Comparison of ENCODE assay signal across 26 cellular contexts in the genomic region with DNA sequence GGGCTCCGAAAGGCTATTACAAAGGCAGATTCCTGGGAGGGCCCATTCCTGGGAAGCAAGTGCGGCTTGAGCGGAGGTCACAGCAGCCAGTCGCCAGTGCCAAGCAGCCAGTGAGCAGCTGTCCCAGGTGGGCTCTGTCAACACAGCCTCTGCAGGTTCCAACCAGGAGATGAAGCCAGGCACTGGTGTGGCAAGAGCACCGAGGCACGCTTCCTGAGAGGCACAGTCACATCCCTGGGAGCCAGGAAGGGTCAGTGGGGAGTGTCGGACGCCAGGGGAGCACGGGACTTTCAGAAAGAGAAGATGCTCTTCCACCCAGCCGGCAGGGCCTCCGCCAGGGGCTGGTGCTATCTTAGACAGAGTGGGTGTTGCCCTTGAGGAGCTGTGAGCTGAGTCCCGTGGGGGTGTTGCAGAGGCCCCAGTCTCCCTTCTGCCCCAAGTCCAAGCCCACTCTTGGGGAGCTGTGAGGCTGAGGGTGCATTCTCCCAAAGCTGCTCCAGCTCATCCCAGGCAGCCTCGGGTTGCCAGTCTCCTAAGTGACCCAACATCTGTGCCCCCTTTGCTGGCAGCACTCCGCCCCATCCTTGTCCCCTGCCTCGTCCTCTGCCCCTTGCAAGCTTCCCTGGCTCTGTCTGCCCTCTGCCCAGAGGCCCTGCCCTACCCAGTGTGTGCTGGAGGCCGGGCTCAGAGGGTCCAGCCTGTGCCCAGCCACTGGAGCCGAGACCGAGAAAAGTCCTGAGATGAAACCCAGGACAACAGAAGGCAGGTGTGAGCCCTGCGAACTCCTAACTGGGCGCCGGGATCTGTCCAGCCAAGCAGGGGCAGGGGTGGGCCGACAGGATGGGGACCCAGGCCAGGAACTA. TPM values are rescaled to one million over a fixed set of nuclear protein-coding genes. Genes with fewer than 3 reads are reported as not detected.
"Had no signal": no experiment of that assay in that cellular context is flagged by ENCODE, and none has a peak within 500 bp of the region (broad histone marks: within the 10 kb centered on the region; RNA-seq: fewer than 3 reads in every experiment).

No MANE protein-coding gene starts in this region.

- H3K9me3 ChIP-seq: adrenal gland had no signal

- H3K4me3 ChIP-seq: adrenal gland had no signal

- DNase-seq: activated CD4-positive, alpha-beta memory T cell treated with anti-CD3 and anti-CD28 coated beads for 36 hours; activated CD4-positive, alpha-beta T cell treated with anti-CD3 and anti-CD28 coated beads, Interleukin-2, amount 10 ng/mL, durations not matched to agents 7 days and 5 days; activated CD4-positive, CD25-positive, alpha-beta regulatory T cell treated with anti-CD3 and anti-CD28 coated beads, Interleukin-2, amount 50 U/mL, for 72 hours; activated gamma-delta T cell treated with Interleukin-2 at 50 U/mL for 16 hours; activated naive CD4-positive, alpha-beta T cell treated with anti-CD3 and anti-CD28 coated beads, Interleukin-2, amount 50 U/mL, for 16 hours; activated naive CD8-positive, alpha-beta T cell treated with anti-CD3 and anti-CD28 coated beads, Interleukin-2, amount 10 ng/mL, durations not matched to agents 7 days and 5 days; activated T-cell treated with anti-CD3 and anti-CD28 coated beads for 4 hours; activated T-cell treated with anti-CD3 and anti-CD28 coated beads, Interleukin-2, amount 50 U/mL, for 72 hours; adrenal gland; anterior cingulate cortex; caudate nucleus; Karpas-422; MM.1S; NCI-H1105 treated with DMSO at 0.1 percent for 48 hours; NCI-H1436 treated with DMSO at 0.1 percent for 48 hours; NCI-H187; NCI-H2081; NCI-H446; NCI-H524; SHP77 treated with DMSO at 0.1 percent for 48 hours; T-helper 17 cell; T-helper 9 cell had no signal

- H3K27ac ChIP-seq: adrenal gland had no signal

- H3K27me3 ChIP-seq: adrenal gland had no signal

- ATAC-seq: activated T-cell treated with anti-CD3 and anti-CD28 coated beads, Interleukin-2, amount 50 U/mL, for 72 hours; T-helper 17 cell; WTC11 had no signal

- FAIRE-seq: RCC 7860 had no signal

RNA-seq across cellular contexts. Expression of a gene that starts 51.9 kb away (rescaled TPM):
- total RNA-seq: activated T-helper 2 cell treated with anti-CD3 and anti-CD28 coated beads, Interferon-gamma antibody, Interleukin-2, Interleukin-4, amounts not matched to agents 10 μg/mL and 5 μg/mL and 100 μg/mL, durations not matched to agents 14 hours and 24 hours and 36 hours; SK-MEL-5 had no signal
